Comparison of ENCODE assay signal across 1 cellular context in genomic region chr11:65500262-65501004, GRCh38.
TF ChIP-seq lines count a peak whose summit lies in the region.

No MANE protein-coding gene starts in this region.

TF ChIP-seq in IMR-90, 13 proteins besides CTCF, POLR2A, EP300 and RAD21:
- TF ChIP-seq NFE2L2 (IDR thresholded peaks at IDR 0.05; ENCODE audit: low read depth, low read length), result peak; percentile 9; the same call in 1 of the 2 replicates
- no peak for TF ChIP-seq CHD1 (IDR thresholded peaks at IDR 0.05; ENCODE audit: low read depth, low read length)
- TF ChIP-seq FOS (IDR thresholded peaks at IDR 0.05; ENCODE audit: low read depth, low read length), result no peak
- TF ChIP-seq SMC3 (IDR thresholded peaks at IDR 0.05; ENCODE audit: low read depth, low read length), result no peak
- peak; percentile 39 for TF ChIP-seq USF2 (IDR thresholded peaks at IDR 0.05; ENCODE audit: low read depth, low read length)
- TF ChIP-seq CEBPB (IDR thresholded peaks at IDR 0.05; ENCODE audit: low read depth, low read length), result no peak
- no peak for TF ChIP-seq ELK1 (IDR thresholded peaks at IDR 0.05; ENCODE audit: borderline replicate concordance, low read depth, low read length)
